In the genomic region with DNA sequence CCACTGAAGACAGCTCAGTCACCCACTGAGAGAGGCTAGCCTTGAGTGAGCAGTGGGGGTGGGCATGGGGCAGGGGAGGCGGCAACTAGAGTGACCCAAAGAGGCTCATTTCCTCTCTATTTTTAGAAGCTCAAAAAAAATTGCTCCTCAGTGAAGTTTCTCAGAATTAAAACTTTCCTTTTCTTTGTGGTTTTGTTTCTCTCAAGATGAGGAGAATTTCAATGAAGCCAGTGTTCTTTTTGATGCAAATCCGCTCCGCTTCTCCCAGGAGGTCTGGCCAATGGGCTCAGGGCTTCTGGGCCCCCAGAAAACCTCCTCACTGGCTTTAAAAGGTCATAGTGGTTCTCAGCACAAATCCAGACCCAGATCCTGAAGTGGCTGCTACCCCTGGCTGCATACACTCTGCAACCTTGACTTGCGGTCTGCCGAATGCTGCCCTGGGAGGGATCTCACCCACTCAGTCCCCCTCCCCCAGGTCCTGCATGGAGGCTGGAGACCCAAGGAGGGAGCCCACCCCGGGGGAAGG, we compare ENCODE assay signal across 18 cellular contexts. TPM values are rescaled to one million over a fixed set of nuclear protein-coding genes. Genes with fewer than 3 reads are reported as not detected.
DNase-seq lines count a peak whose midpoint lies in the region; ATAC-seq and TF ChIP-seq lines count a peak whose summit lies in the region.
"Had no signal": no experiment of that assay in that cellular context is flagged by ENCODE, and none has a peak within 500 bp of the region (broad histone marks: within the 10 kb centered on the region; RNA-seq: fewer than 3 reads in every experiment).

A gene with protein sequence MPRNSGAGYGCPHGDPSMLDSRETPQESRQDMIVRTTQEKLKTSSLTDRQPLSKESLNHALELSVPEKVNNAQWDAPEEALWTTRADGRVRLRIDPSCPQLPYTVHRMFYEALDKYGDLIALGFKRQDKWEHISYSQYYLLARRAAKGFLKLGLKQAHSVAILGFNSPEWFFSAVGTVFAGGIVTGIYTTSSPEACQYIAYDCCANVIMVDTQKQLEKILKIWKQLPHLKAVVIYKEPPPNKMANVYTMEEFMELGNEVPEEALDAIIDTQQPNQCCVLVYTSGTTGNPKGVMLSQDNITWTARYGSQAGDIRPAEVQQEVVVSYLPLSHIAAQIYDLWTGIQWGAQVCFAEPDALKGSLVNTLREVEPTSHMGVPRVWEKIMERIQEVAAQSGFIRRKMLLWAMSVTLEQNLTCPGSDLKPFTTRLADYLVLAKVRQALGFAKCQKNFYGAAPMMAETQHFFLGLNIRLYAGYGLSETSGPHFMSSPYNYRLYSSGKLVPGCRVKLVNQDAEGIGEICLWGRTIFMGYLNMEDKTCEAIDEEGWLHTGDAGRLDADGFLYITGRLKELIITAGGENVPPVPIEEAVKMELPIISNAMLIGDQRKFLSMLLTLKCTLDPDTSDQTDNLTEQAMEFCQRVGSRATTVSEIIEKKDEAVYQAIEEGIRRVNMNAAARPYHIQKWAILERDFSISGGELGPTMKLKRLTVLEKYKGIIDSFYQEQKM (minus strand): TSS at position 51 of the 526 bp plus-strand sequence. CDS start 64 bp downstream, outside the sequence.

- H3K9ac ChIP-seq in HUES64 (ENCODE audit: low read depth, low read length), result no peak within 1 kb of the TSS
- H3K9ac ChIP-seq in iPS-20b (ENCODE audit: low read depth, low read length), result peak within 1 kb of the TSS; percentile 52; the same call in 1 of the 2 replicates
- H3K9ac ChIP-seq: KMS-11 had no signal

- ATAC-seq in GM18909 (IDR thresholded peaks at IDR 0.05; ENCODE audit: poor library complexity, unreplicated experiment), result no peak
- ATAC-seq: right lobe of liver, T-cell, upper lobe of right lung had no signal

- no peak for TF ChIP-seq CTCF in spleen (IDR thresholded peaks at IDR 0.05 in 8 of 11, conservative IDR thresholded peaks at IDR 0.05 in 3 of 11)

- intact Hi-C loops in spleen (cut with DNase I; ENCODE audit: low total_unique reads), result no loop called here

- H3K4me1 ChIP-seq in HUES64 (ENCODE audit: insufficient read depth, low read length) (peaks cover 17% of the 10 kb centered on the region), iPS-20b (ENCODE audit: insufficient read depth, low read length) (peaks cover 12% of the 10 kb centered on the region; the same call in 1 of the 2 replicates), spleen (no peaks in the 10 kb centered on the region)
- H3K4me1 ChIP-seq: right lobe of liver, upper lobe of right lung had no signal

- no peak within 1 kb of the TSS for H3K4me3 ChIP-seq in HUES64 (ENCODE audit: low read length)
- H3K4me3 ChIP-seq in iPS-20b (ENCODE audit: low read length), result peak within 1 kb of the TSS; percentile 27; the same call in 1 of the 2 replicates
- H3K4me3 ChIP-seq in spleen, result no peak within 1 kb of the TSS
- H3K4me3 ChIP-seq: right lobe of liver, upper lobe of right lung had no signal

- H3K27ac ChIP-seq in HUES64 (ENCODE audit: low read depth, low read length), result peak within 1 kb of the TSS; percentile 69
- H3K27ac ChIP-seq in iPS-20b (ENCODE audit: low read length), result peak within 1 kb of the TSS; percentile 53
- no peak within 1 kb of the TSS for H3K27ac ChIP-seq in spleen
- H3K27ac ChIP-seq: KMS-11, right lobe of liver, upper lobe of right lung had no signal

- H3K36me3 ChIP-seq in HUES64 (ENCODE audit: insufficient read depth, low read length) (no peaks in the 10 kb centered on the region), iPS-20b (ENCODE audit: insufficient read depth, low read depth, low read length) (no peaks in the 10 kb centered on the region), spleen (no peaks in the 10 kb centered on the region)
- H3K36me3 ChIP-seq: right lobe of liver, upper lobe of right lung had no signal

- H3K9me3 ChIP-seq in HUES64 (ENCODE audit: insufficient read depth, low read depth, low read length) (no peaks in the 10 kb centered on the region), iPS-20b (ENCODE audit: insufficient read depth, low read depth, low read length) (no peaks in the 10 kb centered on the region), spleen (no peaks in the 10 kb centered on the region)
- H3K9me3 ChIP-seq: right lobe of liver, upper lobe of right lung had no signal

- 47% methylated on average over 5 of the region's 6 CpGs for WGBS in HUES64
- 37 to 65% (median 50%) methylated on average over 6 of the region's 6 CpGs for WGBS in spleen, 5 donors

- H3K27me3 ChIP-seq in HUES64 (ENCODE audit: insufficient read depth, low read length) (no peaks in the 10 kb centered on the region), iPS-20b (ENCODE audit: insufficient read depth, low read length) (no peaks in the 10 kb centered on the region), spleen (replicated peaks in 1 of 7) (peaks cover 0 to 20% (median 0%) of the 10 kb centered on the region in 7 donors)
- H3K27me3 ChIP-seq: right lobe of liver, upper lobe of right lung had no signal

- TF ChIP-seq POLR2A in spleen (IDR thresholded peaks at IDR 0.05), result no peak

- DNase-seq in astrocyte of the hippocampus (ENCODE audit: low read depth, low spot score) (peak; percentile 59), spleen (peak; percentile 31), NCI-H1105 treated with DMSO at 0.1 percent for 48 hours (lab: John Stamatoyannopoulos, UW) (no peak), MV-4-11 (lab: John Stamatoyannopoulos, UW) (no peak), NAMALWA (ENCODE audit: low spot score) (no peak)
- DNase-seq: activated naive CD4-positive, alpha-beta T cell treated with anti-CD3 and anti-CD28 coated beads for 36 hours; COR-L47; NCI-H1092; NCI-H526; right lobe of liver; Right ventricle myocardium superior; T-cell; upper lobe of right lung had no signal

RNA-seq across cellular contexts. Expression of the gene that starts here (rescaled TPM):
- polyA plus RNA-seq in HUES64 (2013, experiment 1 of 2), result 3.6 TPM
- 5.0 TPM for polyA plus RNA-seq in HUES64 (2013, experiment 2 of 2)
- under 1 TPM in 3 of 7 donors, not detected in 4; 0.16 to 0.26 (median 0.23) TPM for total RNA-seq in spleen
- polyA plus RNA-seq in spleen, result under 1 TPM; 0.19 to 0.33 (median 0.28) TPM
- total RNA-seq: activated naive CD4-positive, alpha-beta T cell treated with anti-CD3 and anti-CD28 coated beads for 36 hours; astrocyte; right lobe of liver; T-cell; upper lobe of right lung had no signal

Comparison
In these comparisons a context has a peak if more than half of its experiments do, and no peak if none do; other contexts are left out.
1. Peak in DNase-seq in spleen; RNA of the gene not detected or under 1 TPM.
2. H3K27ac ChIP-seq: peak in HUES64 (single experiment) and iPS-20b (single experiment); none in spleen (0 of 8).